ENCODE assay signal across 8 cellular contexts in genomic region chr1:87426846-87427245, GRCh38.
A peak's percentile ranks its signal among the peaks of the same experiment; 100 is the strongest.
DNase-seq lines count a peak whose midpoint lies in the region; FAIRE-seq and TF ChIP-seq lines count a peak whose summit lies in the region.
"Not testable (repeated sequence)": the region's sequence is repeated elsewhere in the genome, so short reads cannot be mapped to it uniquely, and the experiment has no call there.

No MANE protein-coding gene starts in this region.

- peak overlapping the region; percentile 78 for H3K18ac ChIP-seq in H1 (ENCODE audit: extremely low read depth, low read length)

- peak overlapping the region; percentile 92; the same call in 1 of the 2 replicates for H2BK12ac ChIP-seq in H1 (ENCODE audit: low read depth, low read length)

- H2BK120ac ChIP-seq in H1 (replicated peaks; ENCODE audit: low read depth, low read length) = not testable (repeated sequence)

- not testable (repeated sequence) for TF ChIP-seq CTCF in A673 (conservative IDR thresholded peaks at IDR 0.05; ENCODE audit: low read depth, low read length); H1 (IDR thresholded peaks at IDR 0.05; ENCODE audit: control extremely low read depth in 1 of 3, insufficient read depth in 1 of 3, low read depth in 1 of 3, low read length in 3 of 3)

- not testable (repeated sequence) for H3K23me2 ChIP-seq in H1 (ENCODE audit: low read depth, low read length)

- H4K20me1 ChIP-seq in H1 (replicated peaks in 1 of 2; ENCODE audit: control insufficient read depth in 1 of 2, insufficient read depth in 2 of 2, low read length in 2 of 2) = not testable (repeated sequence)

- WGBS in H1 (ENCODE audit: extremely low coverage in 1 of 2, insufficient coverage in 1 of 2, insufficient read length in 1 of 2, insufficient replicate concordance in 2 of 2, low coverage in 1 of 2, low lambda C conversion rate in 2 of 2, missing lambda C conversion rate in 1 of 2), 2 experiments = 66% methylated on average over 8 of the region's 8 CpGs; no CpG with 5 or more reads in 1 of the 2 experiments

- H4K91ac ChIP-seq in H1 (replicated peaks; ENCODE audit: insufficient read length, low read length) = not testable (repeated sequence)

- H3K23ac ChIP-seq in H1 (ENCODE audit: insufficient read length) = not testable (repeated sequence)

- not testable (repeated sequence) for H3K9ac ChIP-seq in adipocyte (ENCODE audit: low read length); H1 (replicated peaks in 1 of 4; ENCODE audit: extremely low read depth in 1 of 4, low read depth in 3 of 4, low read length in 3 of 4)

- H2BK5ac ChIP-seq in H1 (ENCODE audit: low read depth, low read length) = peak overlapping the region; percentile 27; the same call in 1 of the 2 replicates

- H2AFZ ChIP-seq in H1 (ENCODE audit: low read length) = peak overlapping the region; percentile 92; the same call in 1 of the 2 replicates

- H4K5ac ChIP-seq in H1 (ENCODE audit: insufficient read length, low read depth, low read length) = not testable (repeated sequence)

- not testable (repeated sequence) for H3K9me3 ChIP-seq in A673 (ENCODE audit: low read depth, low read length, poor library complexity, severe bottlenecking); MG63; adipocyte (ENCODE audit: control insufficient read depth, low read length); H1 (ENCODE audit: insufficient read depth in 2 of 2, low read depth in 1 of 2, low read length in 1 of 2)

- H3K27ac ChIP-seq in A673 (ENCODE audit: low read depth, low read length, poor library complexity, severe bottlenecking); H1 (ENCODE audit: low read depth, low read length): not testable (repeated sequence)

- not testable (repeated sequence) for H3K56ac ChIP-seq in H1 (replicated peaks; ENCODE audit: insufficient read length, low read depth, low read length)

- H3K14ac ChIP-seq in H1 (ENCODE audit: insufficient read length) = not testable (repeated sequence)

- not testable (repeated sequence) for TF ChIP-seq EP300 in H1 (IDR thresholded peaks at IDR 0.05; ENCODE audit: borderline replicate concordance in 1 of 2, low read depth in 2 of 2, low read length in 2 of 2)

- H3K79me2 ChIP-seq in H1 (ENCODE audit: control insufficient read depth in 1 of 2, insufficient read depth in 2 of 2, low read length in 2 of 2) = not testable (repeated sequence)

- H3K36me3 ChIP-seq in A673 (ENCODE audit: insufficient read depth, low read length, poor library complexity, severe bottlenecking); MG63; adipocyte (ENCODE audit: control insufficient read depth, insufficient read depth, low read length, severe bottlenecking); H1 (ENCODE audit: control insufficient read depth in 2 of 4, insufficient read depth in 4 of 4, low read length in 3 of 4): not testable (repeated sequence)

- H2AK5ac ChIP-seq in H1 (ENCODE audit: low read depth, low read length) = not testable (repeated sequence)

- not testable (repeated sequence) for H3K79me1 ChIP-seq in H1 (ENCODE audit: low read depth, low read length)

- H3K4ac ChIP-seq in H1 (replicated peaks; ENCODE audit: insufficient read length, low read depth, low read length) = not testable (repeated sequence)

- not testable (repeated sequence) for BruUV-seq in A673 (replicated peaks; lab: Mats Ljungman, UMichigan)

- POLR2A ChIA-PET in A673 (lab: Charles Lee; ENCODE audit: low non-redundant PET) = not testable (repeated sequence)
- POLR2A ChIA-PET in H1 (lab: Charles Lee; ENCODE audit: partially characterized antibody) = interaction anchor here (1.1 kb wide), 1 partner anchor 95 kb away, joined by 3 read pairs; no protein-coding TSS in a partner anchor

- intact Hi-C loops in A673 (cut with micrococcal nuclease; ENCODE audit: unreplicated experiment); head of caudate nucleus (cut with DNase I): not testable (repeated sequence)

- H2BK20ac ChIP-seq in H1 (ENCODE audit: low read length) = not testable (repeated sequence)

- not testable (repeated sequence) for H2BK15ac ChIP-seq in H1 (ENCODE audit: low read length)

- H3K4me3 ChIP-seq in A673 (ENCODE audit: low read depth, low read length, poor library complexity, severe bottlenecking); MG63; adipocyte (ENCODE audit: low read length); H1 (ENCODE audit: extremely low read depth in 1 of 4, insufficient read depth in 2 of 4, low read depth in 3 of 4, low read length in 4 of 4): not testable (repeated sequence)

- H4K8ac ChIP-seq in H1 (ENCODE audit: extremely low read depth, insufficient read depth, low read length) = not testable (repeated sequence)

- not testable (repeated sequence) for TF ChIP-seq RAD21 in H1 (IDR thresholded peaks at IDR 0.05 in 1 of 2, conservative IDR thresholded peaks at IDR 0.05 in 1 of 2; ENCODE audit: low read depth in 2 of 2, low read length in 2 of 2)

- not testable (repeated sequence) for FAIRE-seq in H1 (lab: Jason Lieb, UNC)

- H3K4me1 ChIP-seq in A673 (ENCODE audit: insufficient read depth, low read length, poor library complexity, severe bottlenecking) = peaks cover 37% of the 10 kb centered on the region
- H3K4me1 ChIP-seq in adipocyte (ENCODE audit: control insufficient read depth, insufficient read depth, low read length) = not testable (repeated sequence)
- peaks cover 0 to 12% (median 4%) of the 10 kb centered on the region in 4 experiments; a peak in 4 of 7 replicates for H3K4me1 ChIP-seq in H1 (replicated peaks in 1 of 4; ENCODE audit: control insufficient read depth in 3 of 4, insufficient read depth in 4 of 4, low read length in 3 of 4)

- DNase-seq in A673 (ENCODE audit: low spot score) (peak; percentile 65), GM03348 (ENCODE audit: low spot score) (peak; percentile 52), MG63 (peak; percentile 85), adipocyte (ENCODE audit: low read depth) (peak; percentile 24), H1 (ENCODE audit: low read depth in 1 of 2, low spot score in 2 of 2) (peak; percentile 10 to 53), head of caudate nucleus (peak in 34 of 42 donors; percentile 8 to 74 (median 35)), kidney glomerular epithelial cell (lab: John Stamatoyannopoulos, UW) (peak; percentile 3), pons (ENCODE audit: low spot score) (peak; percentile 32)

- CTCF ChIA-PET in A673 (lab: Charles Lee) = not testable (repeated sequence)
- CTCF ChIA-PET in H1 (lab: Charles Lee; ENCODE audit: partially characterized antibody) = interaction anchor here (1.2 to 1.5 kb wide), 3 partner anchors 11 to 51 kb away, joined by 3 to 4 read pairs (median 4); no protein-coding TSS in a partner anchor

- H3K4me2 ChIP-seq in H1 (ENCODE audit: insufficient read depth in 1 of 2, low read depth in 2 of 2, low read length in 2 of 2) = not testable (repeated sequence)

- H3K27me3 ChIP-seq in A673 (replicated peaks; ENCODE audit: insufficient read depth, low read depth, low read length, poor library complexity); MG63; adipocyte (replicated peaks; ENCODE audit: control insufficient read depth, insufficient read depth, low read length); H1 (replicated peaks in 1 of 4; ENCODE audit: control insufficient read depth in 3 of 4, extremely low read depth in 1 of 4, insufficient read depth in 3 of 4, low read length in 3 of 4): not testable (repeated sequence)

- TF ChIP-seq POLR2A in H1 (IDR thresholded peaks at IDR 0.05; ENCODE audit: control extremely low read depth in 1 of 2, low read depth in 2 of 2, low read length in 2 of 2) = not testable (repeated sequence)

Comparison
In these comparisons a context has a peak if more than half of its experiments do, and no peak if none do; other contexts are left out.
1. DNase-seq: peak in every context shown above with its lines; median percentile 85 in MG63; 65 in A673; 52 in GM03348; 35 in head of caudate nucleus; 32 in pons; 32 in H1; 24 in adipocyte; 3 in kidney glomerular epithelial cell.